22 cellular contexts compared by ENCODE assay signal in genomic region chr5:16049766-16050165, GRCh38.
A peak's percentile ranks its signal among the peaks of the same experiment; 100 is the strongest.
DNase-seq lines count a peak whose midpoint lies in the region; ATAC-seq, FAIRE-seq and TF ChIP-seq lines count a peak whose summit lies in the region.
"Had no signal": no experiment of that assay in that cellular context is flagged by ENCODE, and none has a peak within 500 bp of the region (broad histone marks: within the 10 kb centered on the region; RNA-seq: fewer than 3 reads in every experiment).

No MANE protein-coding gene starts in this region.

- DNase-seq in AG10803 (ENCODE audit: low read depth): peak; percentile 39
- DNase-seq in EH (ENCODE audit: low read depth): peak; percentile 71
- peak; percentile 22 for DNase-seq in HS-5 (ENCODE audit: low read depth)
- DNase-seq in astrocyte (ENCODE audit: low read depth): peak; percentile 21
- no peak for DNase-seq in NK-92 (lab: John Stamatoyannopoulos, UW; ENCODE audit: unreplicated experiment)
- DNase-seq: 8988T; ACHN; Caco-2; CD4-positive, CD25-positive, alpha-beta regulatory T cell; CD8-positive, alpha-beta T cell; DMS153; DND-41; H9; HFFc6 had no signal

- no peaks in the 10 kb centered on the region for H3K27me3 Mint-ChIP-seq in astrocyte (ENCODE audit: low read depth, unreplicated experiment)
- H3K27me3 Mint-ChIP-seq: CD4-positive, CD25-positive, alpha-beta regulatory T cell had no signal

- H3K9ac ChIP-seq in astrocyte (ENCODE audit: low read length): no peak overlapping the region
- H3K9ac ChIP-seq: BLaER1 had no signal

- H3K4me2 ChIP-seq in astrocyte (ENCODE audit: low read length): no peak overlapping the region
- H3K4me2 ChIP-seq: A549, BLaER1, GM23338 had no signal

- H3K9me3 Mint-ChIP-seq in astrocyte (ENCODE audit: unreplicated experiment): peaks cover 8% of the 10 kb centered on the region

- TF ChIP-seq CTCF in AG10803 (conservative IDR thresholded peaks at IDR 0.05; ENCODE audit: low read length): no peak
- TF ChIP-seq CTCF in astrocyte (IDR thresholded peaks at IDR 0.05; ENCODE audit: insufficient read depth, low read depth, low read length): no peak

- no peak for ATAC-seq in HG03469 (IDR thresholded peaks at IDR 0.05; ENCODE audit: unreplicated experiment)
- ATAC-seq in GM19035 (IDR thresholded peaks at IDR 0.05; ENCODE audit: unreplicated experiment): no peak
- no peak for ATAC-seq in GM18868 (IDR thresholded peaks at IDR 0.05; ENCODE audit: unreplicated experiment)
- ATAC-seq: A549; CD8-positive, alpha-beta T cell; GM23338 had no signal

- H4K20me1 ChIP-seq in astrocyte (ENCODE audit: insufficient read depth, low read length): no peaks in the 10 kb centered on the region
- H4K20me1 ChIP-seq: BLaER1 had no signal

- no peaks in the 10 kb centered on the region for H3K27me3 ChIP-seq in astrocyte (ENCODE audit: insufficient read depth, low read length)
- H3K27me3 ChIP-seq: BLaER1 had no signal

- no peaks in the 10 kb centered on the region for H3K79me2 ChIP-seq in astrocyte (ENCODE audit: insufficient read depth, low read length)

- H3K36me3 ChIP-seq in astrocyte (ENCODE audit: insufficient read depth, low read length): no peaks in the 10 kb centered on the region
- H3K36me3 ChIP-seq: BLaER1 had no signal

- H3K27ac Mint-ChIP-seq in astrocyte (ENCODE audit: unreplicated experiment): no peak overlapping the region
- H3K27ac Mint-ChIP-seq: CD4-positive, CD25-positive, alpha-beta regulatory T cell; CD8-positive, alpha-beta T cell; GM23338; H9; HFFc6 had no signal

- H3K4me1 Mint-ChIP-seq in astrocyte (ENCODE audit: low read depth, unreplicated experiment): peaks cover 3% of the 10 kb centered on the region
- H3K4me1 Mint-ChIP-seq: CD4-positive, CD25-positive, alpha-beta regulatory T cell; GM23338 had no signal

- no peak overlapping the region for H2AFZ ChIP-seq in astrocyte (ENCODE audit: low read depth, low read length)
- H2AFZ ChIP-seq: GM23338 had no signal

- H3K4me3 Mint-ChIP-seq in astrocyte (ENCODE audit: unreplicated experiment): no peak overlapping the region
- H3K4me3 Mint-ChIP-seq: CD4-positive, CD25-positive, alpha-beta regulatory T cell; CD8-positive, alpha-beta T cell; GM23338; H9; HFFc6 had no signal

- no peaks in the 10 kb centered on the region for H3K4me1 ChIP-seq in astrocyte (ENCODE audit: insufficient read depth, low read length)
- H3K4me1 ChIP-seq: A549, BLaER1, Caco-2 had no signal

- FAIRE-seq in astrocyte (lab: Jason Lieb, UNC): no peak
- FAIRE-seq: A549, GM12892 had no signal

- H3K9me3 ChIP-seq in astrocyte (ENCODE audit: insufficient read depth, low read depth, low read length): no peaks in the 10 kb centered on the region
- H3K9me3 ChIP-seq: A549, Caco-2 had no signal

- no peak overlapping the region for H3K27ac ChIP-seq in astrocyte (ENCODE audit: low read depth, low read length)
- H3K27ac ChIP-seq: A549, BLaER1, C4-2B had no signal

- no peaks in the 10 kb centered on the region for H3K36me3 Mint-ChIP-seq in astrocyte (ENCODE audit: low read depth, unreplicated experiment)
- H3K36me3 Mint-ChIP-seq: CD4-positive, CD25-positive, alpha-beta regulatory T cell; CD8-positive, alpha-beta T cell had no signal

- H3K4me3 ChIP-seq in AG10803 (ENCODE audit: low read length) (no peak overlapping the region), astrocyte (ENCODE audit: insufficient read depth, low read depth, low read length) (no peak overlapping the region)
- H3K4me3 ChIP-seq: A549, BLaER1, GM23338 had no signal
